Comparison of ENCODE assay signal across 8 cellular contexts in the genomic region with DNA sequence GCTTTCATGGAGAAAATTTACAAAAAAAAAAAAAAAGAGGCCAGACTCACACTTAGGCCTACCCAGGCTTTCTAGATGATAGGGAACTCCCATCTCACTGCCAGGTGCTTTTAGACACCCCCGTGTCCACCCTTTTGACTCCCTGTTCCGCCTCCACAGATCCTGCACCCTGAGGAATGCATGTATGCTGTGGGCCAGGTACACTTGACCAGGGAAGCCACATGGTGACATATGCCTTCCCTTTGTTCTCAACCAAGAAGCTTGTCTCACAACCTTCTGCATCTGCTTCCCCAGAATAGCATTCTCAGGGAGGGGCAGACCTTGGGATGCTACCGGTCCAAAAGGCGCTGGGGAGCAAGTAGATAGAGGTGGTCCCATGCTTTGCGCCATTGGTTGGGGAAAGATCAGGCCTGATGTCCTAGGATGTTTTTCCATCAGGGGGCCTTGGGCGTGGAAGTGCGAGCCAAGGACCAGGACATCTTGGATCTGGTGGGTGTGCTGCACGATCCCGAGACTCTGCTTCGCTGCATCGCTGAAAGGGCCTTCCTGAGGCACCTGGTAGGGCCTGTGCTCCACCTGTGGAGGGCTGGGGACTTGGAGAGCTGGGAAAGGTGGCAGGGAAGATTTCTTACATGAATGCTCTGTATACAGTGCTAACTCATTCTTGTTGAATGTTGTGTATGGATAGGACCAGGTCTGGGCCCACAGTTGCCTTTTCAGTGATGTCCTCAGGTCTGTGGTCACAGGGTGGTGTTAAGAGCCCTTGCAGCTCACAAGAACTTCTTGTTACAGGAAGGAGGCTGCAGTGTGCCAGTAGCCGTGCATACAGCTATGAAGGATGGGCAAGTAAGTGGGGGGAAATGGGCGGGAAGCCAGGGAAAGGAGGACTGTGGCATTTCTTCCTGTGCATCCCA. TPM values are rescaled to one million over a fixed set of nuclear protein-coding genes. Genes with fewer than 3 reads are reported as not detected.
DNase-seq lines count a peak whose midpoint lies in the region; ATAC-seq and TF ChIP-seq lines count a peak whose summit lies in the region.

No MANE protein-coding gene starts in this region.

- H2AFZ ChIP-seq in HCT116 (ENCODE audit: low read depth, low read length, poor library complexity, severe bottlenecking) = no peak overlapping the region

- H3K4me2 ChIP-seq in HCT116 (ENCODE audit: low read length) = peak overlapping the region; percentile 80; the same call in 1 of the 2 replicates

- TF ChIP-seq CTCF in CD4-positive, alpha-beta T cell (IDR thresholded peaks at IDR 0.05) = no peak
- TF ChIP-seq CTCF in HCT116 (IDR thresholded peaks at IDR 0.05 in 2 of 3, conservative IDR thresholded peaks at IDR 0.05 in 1 of 3; ENCODE audit: borderline replicate concordance in 1 of 3, insufficient read depth in 1 of 3, low read depth in 2 of 3, low read length in 2 of 3) (no peak), GM10266 (IDR thresholded peaks at IDR 0.05; ENCODE audit: control insufficient read depth, insufficient read depth, low read depth, missing control alignments) (no peak)

- H4K20me1 ChIP-seq in HCT116 (ENCODE audit: insufficient read depth) = peaks cover 11% of the 10 kb centered on the region; the same call in 1 of the 2 replicates

- BruUV-seq in HCT116 (replicated peaks; lab: Mats Ljungman, UMichigan) = no TSS peak

- no peak overlapping the region for H3K27ac Mint-ChIP-seq in CD4-positive, alpha-beta T cell
- H3K27ac Mint-ChIP-seq in activated CD4-positive, alpha-beta memory T cell treated with anti-CD3 and anti-CD28 coated beads for 36 hours = peak overlapping the region; percentile 24
- peak overlapping the region in 5 of 6 donors; percentile 39 to 90 (median 67) for H3K27ac Mint-ChIP-seq in immature natural killer cell

- no peak for TF ChIP-seq RAD21 in HCT116 (IDR thresholded peaks at IDR 0.05; ENCODE audit: low read depth)

- no peaks in the 10 kb centered on the region for H3K9me2 ChIP-seq in HCT116 (ENCODE audit: insufficient read depth)

- no peaks in the 10 kb centered on the region for H3K27me3 ChIP-seq in CD4-positive, alpha-beta T cell (ENCODE audit: control insufficient read depth, insufficient read depth, low read length)
- no peaks in the 10 kb centered on the region for H3K27me3 ChIP-seq in HCT116 (ENCODE audit: insufficient read depth, low read length)

- H3K36me3 ChIP-seq in HCT116 (ENCODE audit: control insufficient read depth in 1 of 2, insufficient read depth in 2 of 2, low read length in 2 of 2) = peaks cover 10 to 28% of the 10 kb centered on the region in 2 experiments; a peak in 3 of 4 replicates

- ATAC-seq in CD4-positive, alpha-beta T cell (ENCODE audit: poor library complexity) = no peak
- ATAC-seq in HCT116 = no peak
- ATAC-seq in GM18511 (IDR thresholded peaks at IDR 0.05; ENCODE audit: unreplicated experiment) = no peak
- ATAC-seq in HG02981 (IDR thresholded peaks at IDR 0.05; ENCODE audit: unreplicated experiment) = no peak

- POLR2A ChIA-PET in CD4-positive, alpha-beta T cell (lab: Charles Lee) = interaction anchor here (1.0 to 1.7 kb wide), 2 partner anchors 11 to 24 kb away, joined by 3 to 4 read pairs; a partner anchor contains a TSS
- POLR2A ChIA-PET in HCT116 (lab: Charles Lee) = interaction anchor here (0.7 to 1.2 kb wide), 4 partner anchors 7 to 30 kb away, joined by 3 to 4 read pairs (median 3); a partner anchor contains a TSS
- POLR2A ChIA-PET in activated CD4-positive, alpha-beta memory T cell treated with anti-CD3 and anti-CD28 coated beads for 36 hours (lab: Charles Lee) = interaction anchor here (0.5 to 1.6 kb wide), 5 partner anchors 14 to 173 kb away, joined by 3 to 5 read pairs (median 3); a partner anchor contains a TSS

- RAD21 ChIA-PET in HCT116 (lab: Charles Lee; ENCODE audit: low non-redundant PET in 1 of 2, low total read pairs in 2 of 2, uncharacterized antibody in 2 of 2, unreplicated experiment in 2 of 2) = no interaction called here

- no peaks in the 10 kb centered on the region for H3K27me3 Mint-ChIP-seq in CD4-positive, alpha-beta T cell
- H3K27me3 Mint-ChIP-seq in activated CD4-positive, alpha-beta memory T cell treated with anti-CD3 and anti-CD28 coated beads for 36 hours = peaks cover 3% of the 10 kb centered on the region
- peaks cover 12 to 19% (median 13%) of the 10 kb centered on the region in 3 donors for H3K27me3 Mint-ChIP-seq in immature natural killer cell (ENCODE audit: low read depth in 3 of 3)

- H3K4me1 Mint-ChIP-seq in CD4-positive, alpha-beta T cell (ENCODE audit: low read depth) = peaks cover 30% of the 10 kb centered on the region
- peaks cover 34% of the 10 kb centered on the region for H3K4me1 Mint-ChIP-seq in activated CD4-positive, alpha-beta memory T cell treated with anti-CD3 and anti-CD28 coated beads for 36 hours (ENCODE audit: low read depth)
- H3K4me1 Mint-ChIP-seq in immature natural killer cell = peaks cover 30 to 36% of the 10 kb centered on the region in 2 donors

- H3K4me3 ChIP-seq in HCT116 (replicated peaks in 1 of 2; ENCODE audit: low read depth in 1 of 2, low read length in 2 of 2) = no peak overlapping the region

- TF ChIP-seq POLR2A in HCT116 (IDR thresholded peaks at IDR 0.05; ENCODE audit: borderline replicate concordance, extremely low read depth, insufficient read depth, insufficient read length) = no peak

- DNase-seq in CD4-positive, alpha-beta T cell = no peak
- no peak for DNase-seq in HCT116 (ENCODE audit: low read depth, low spot score)
- no peak for DNase-seq in activated CD4-positive, alpha-beta memory T cell treated with anti-CD3 and anti-CD28 coated beads for 36 hours
- DNase-seq in immature natural killer cell = no peak
- DNase-seq in GM10266 (ENCODE audit: extremely low spot score) = no peak
- no peak for DNase-seq in NCI-H2107 treated with DMSO at 0.1 percent for 48 hours (lab: John Stamatoyannopoulos, UW; ENCODE audit: unreplicated experiment)

- peak overlapping the region; percentile 79 for H3K4me3 Mint-ChIP-seq in CD4-positive, alpha-beta T cell
- peak overlapping the region; percentile 95 for H3K4me3 Mint-ChIP-seq in activated CD4-positive, alpha-beta memory T cell treated with anti-CD3 and anti-CD28 coated beads for 36 hours
- H3K4me3 Mint-ChIP-seq in immature natural killer cell = peak overlapping the region in 4 of 5 donors; percentile 57 to 86 (median 60)

- H3K36me3 Mint-ChIP-seq in CD4-positive, alpha-beta T cell (ENCODE audit: low read depth) = peaks cover 23% of the 10 kb centered on the region
- peaks cover 42% of the 10 kb centered on the region for H3K36me3 Mint-ChIP-seq in activated CD4-positive, alpha-beta memory T cell treated with anti-CD3 and anti-CD28 coated beads for 36 hours
- H3K36me3 Mint-ChIP-seq in immature natural killer cell = peaks cover 0 to 10% (median 6%) of the 10 kb centered on the region in 3 donors

- H3K4me1 ChIP-seq in HCT116 (ENCODE audit: control insufficient read depth in 1 of 2, insufficient read depth in 2 of 2, low read length in 2 of 2) = peaks cover 19 to 32% of the 10 kb centered on the region in 2 experiments

- intact Hi-C loops in CD4-positive, alpha-beta T cell (cut with DNase I, micrococcal nuclease) = no loop called here
- intact Hi-C loops in HCT116 (cut with micrococcal nuclease) = no loop called here
- intact Hi-C loops in activated CD4-positive, alpha-beta memory T cell treated with anti-CD3 and anti-CD28 coated beads for 36 hours (cut with micrococcal nuclease) = no loop called here

- no peaks in the 10 kb centered on the region for H3K9me3 Mint-ChIP-seq in CD4-positive, alpha-beta T cell
- H3K9me3 Mint-ChIP-seq in activated CD4-positive, alpha-beta memory T cell treated with anti-CD3 and anti-CD28 coated beads for 36 hours = no peaks in the 10 kb centered on the region
- peaks cover 0 to 2% (median 0%) of the 10 kb centered on the region in 6 donors for H3K9me3 Mint-ChIP-seq in immature natural killer cell

- CTCF ChIA-PET in CD4-positive, alpha-beta T cell (lab: Charles Lee) = interaction anchor here (1.4 kb wide), 1 partner anchor 62 kb away, joined by 3 read pairs; a partner anchor contains a TSS
- CTCF ChIA-PET in HCT116 (lab: Charles Lee) = no interaction called here
- CTCF ChIA-PET in activated CD4-positive, alpha-beta memory T cell treated with anti-CD3 and anti-CD28 coated beads for 36 hours (lab: Charles Lee) = interaction anchor here (1.2 kb wide), 1 partner anchor 230 kb away, joined by 4 read pairs; no protein-coding TSS in a partner anchor

- H3K27ac ChIP-seq in CD4-positive, alpha-beta T cell (ENCODE audit: low read depth, low read length) = no peak overlapping the region
- H3K27ac ChIP-seq in HCT116 (ENCODE audit: low read depth, low read length) = peak overlapping the region; percentile 93

- H3K79me2 ChIP-seq in HCT116 (ENCODE audit: insufficient read depth, low read length) = peaks cover 32% of the 10 kb centered on the region

- H3K9me3 ChIP-seq in CD4-positive, alpha-beta T cell (ENCODE audit: control insufficient read depth, low read length) = no peaks in the 10 kb centered on the region
- H3K9me3 ChIP-seq in HCT116 (ENCODE audit: control insufficient read depth in 1 of 2, insufficient read depth in 1 of 2, low read depth in 1 of 2, low read length in 2 of 2) = no peaks in the 10 kb centered on the region

- H3K9ac ChIP-seq in HCT116 (ENCODE audit: low read length) = no peak overlapping the region

RNA-seq across cellular contexts. Expression of a gene that starts 7.5 kb away (rescaled TPM):
- total RNA-seq in CD4-positive, alpha-beta T cell = 1 to 10 TPM; 3.4 to 4.1 TPM
- total RNA-seq in HCT116 (2021; ENCODE audit: unreplicated experiment) = 69.0 TPM
- 64.7 and 73.9 TPM in 2 replicates for polyA plus RNA-seq in HCT116 (2012)
- 10 to 100 TPM; 31.2 to 33.8 TPM for total RNA-seq in activated CD4-positive, alpha-beta memory T cell treated with anti-CD3 and anti-CD28 coated beads for 36 hours
- polyA plus RNA-seq in immature natural killer cell = 10 to 100 TPM in 2 of 3 donors, 1 to 10 TPM in 1; 7.6 to 19.0 (median 11.9) TPM

RNA-seq across cellular contexts. Expression of a gene that starts 9.4 kb away (rescaled TPM):
- 10 to 100 TPM in 1 of 2 experiments, 1 to 10 TPM in 1; 9.5 to 11.7 TPM for total RNA-seq in CD4-positive, alpha-beta T cell
- total RNA-seq in HCT116 (2021; ENCODE audit: unreplicated experiment) = 45.1 TPM
- polyA plus RNA-seq in HCT116 (2012) = 33.2 and 36.2 TPM in 2 replicates
- 10 to 100 TPM; 64.4 to 66.9 TPM for total RNA-seq in activated CD4-positive, alpha-beta memory T cell treated with anti-CD3 and anti-CD28 coated beads for 36 hours
- polyA plus RNA-seq in immature natural killer cell = 10 to 100 TPM; 23.7 to 47.4 (median 44.5) TPM

RNA-seq across cellular contexts. Expression of a gene that starts 14.9 kb away (rescaled TPM):
- total RNA-seq in CD4-positive, alpha-beta T cell = 10 to 100 TPM; 16.0 to 16.2 TPM
- total RNA-seq in HCT116 (2021; ENCODE audit: unreplicated experiment) = 12.4 TPM
- polyA plus RNA-seq in HCT116 (2012) = 10.3 and 12.1 TPM in 2 replicates
- total RNA-seq in activated CD4-positive, alpha-beta memory T cell treated with anti-CD3 and anti-CD28 coated beads for 36 hours = 10 to 100 TPM; 23.6 to 25.2 TPM
- 1 to 10 TPM; 1.0 to 7.7 (median 2.6) TPM for polyA plus RNA-seq in immature natural killer cell

RNA-seq across cellular contexts. Expression of a gene that starts 24.6 kb away (rescaled TPM):
- 10 to 100 TPM; 76.4 to 84.3 TPM for total RNA-seq in CD4-positive, alpha-beta T cell
- total RNA-seq in HCT116 (2021; ENCODE audit: unreplicated experiment) = 20.4 TPM
- polyA plus RNA-seq in HCT116 (2012) = 24.5 and 26.4 TPM in 2 replicates
- total RNA-seq in activated CD4-positive, alpha-beta memory T cell treated with anti-CD3 and anti-CD28 coated beads for 36 hours = 10 to 100 TPM; 19.2 to 21.1 TPM
- 10 to 100 TPM; 33.0 to 58.8 (median 49.3) TPM for polyA plus RNA-seq in immature natural killer cell

RNA-seq across cellular contexts. Expression of a gene that starts 29.2 kb away (rescaled TPM):
- 10 to 100 TPM; 17.6 to 20.5 TPM for total RNA-seq in CD4-positive, alpha-beta T cell
- total RNA-seq in HCT116 (2021; ENCODE audit: unreplicated experiment) = 38.1 TPM
- 26.4 and 30.5 TPM in 2 replicates for polyA plus RNA-seq in HCT116 (2012)
- 10 to 100 TPM; 22.3 to 24.3 TPM for total RNA-seq in activated CD4-positive, alpha-beta memory T cell treated with anti-CD3 and anti-CD28 coated beads for 36 hours
- polyA plus RNA-seq in immature natural killer cell = 10 to 100 TPM in 2 of 3 donors, 1 to 10 TPM in 1; 9.2 to 18.6 (median 11.0) TPM

Comparison
In these comparisons a context has a peak if more than half of its experiments do, and no peak if none do; other contexts are left out.
1. RNA of a gene that starts 7.5 kb away (total RNA-seq): 69.0 TPM in HCT116 (single experiment) and 31.2 to 33.8 TPM in activated CD4-positive, alpha-beta memory T cell treated with anti-CD3 and anti-CD28 coated beads for 36 hours; 3.4 to 4.1 TPM in CD4-positive, alpha-beta T cell; every median in the first group is over 4 times any median in the second.
2. Peak in every context shown above with its lines, with median percentiles within 50 percentile points of each other: H3K4me3 Mint-ChIP-seq.